In the genomic region with DNA sequence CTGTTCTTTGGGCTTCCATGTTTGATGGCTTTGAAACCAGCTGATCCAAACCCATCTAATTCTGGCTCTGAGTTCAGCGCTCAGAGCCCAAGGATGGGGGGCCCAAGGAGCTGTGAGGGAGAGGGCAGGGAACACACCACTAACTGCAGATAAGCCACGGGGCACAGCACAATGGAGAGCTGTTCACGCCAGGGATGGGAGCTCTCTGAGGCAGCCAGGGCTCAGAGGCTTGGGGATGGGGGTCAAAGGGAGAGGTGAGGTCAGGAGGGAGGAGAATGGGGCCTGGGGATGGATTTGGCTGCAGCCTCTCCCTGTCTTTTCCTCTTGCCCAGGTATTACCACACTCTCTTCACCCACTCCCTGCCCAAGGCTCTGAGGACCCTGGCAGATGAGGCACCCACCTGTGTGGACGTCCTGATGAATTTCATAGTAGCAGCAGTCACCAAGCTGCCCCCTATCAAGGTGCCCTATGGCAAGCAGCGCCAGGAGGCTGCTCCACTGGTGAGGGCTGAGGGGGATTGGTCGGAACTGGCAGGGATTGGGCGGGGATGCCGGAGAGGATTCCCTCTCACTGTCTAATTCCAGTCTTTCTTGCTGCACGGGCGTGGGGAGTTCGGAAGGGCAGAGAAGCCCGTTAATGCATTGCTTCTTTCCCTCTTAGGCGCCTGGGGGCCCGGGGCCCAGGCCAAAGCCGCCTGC, we compare ENCODE assay signal across 8 cellular contexts. TPM values are rescaled to one million over a fixed set of nuclear protein-coding genes. Genes with fewer than 3 reads are reported as not detected.
DNase-seq lines count a peak whose midpoint lies in the region; ATAC-seq, FAIRE-seq and TF ChIP-seq lines count a peak whose summit lies in the region.

No MANE protein-coding gene starts in this region.

- H2AFZ ChIP-seq in keratinocyte (ENCODE audit: control insufficient read depth, low read length): peak overlapping the region; percentile 88

- no peaks in the 10 kb centered on the region for H3K9me3 Mint-ChIP-seq in activated CD4-positive, alpha-beta T cell treated with anti-CD3 and anti-CD28 coated beads, Interleukin-2, amount 10 ng/mL, durations not matched to agents 24 days and 14 days
- no peaks in the 10 kb centered on the region for H3K9me3 Mint-ChIP-seq in activated T-helper 17 cell treated with anti-CD3 and anti-CD28 coated beads, Interleukin-2, amount 50 U/mL, for 72 hours

- peaks cover 10% of the 10 kb centered on the region for H3K4me1 ChIP-seq in keratinocyte (ENCODE audit: control insufficient read depth, extremely low read depth, insufficient read depth, low read length)
- peaks cover 26 to 38% of the 10 kb centered on the region in 2 donors for H3K4me1 ChIP-seq in thyroid gland

- H3K36me3 ChIP-seq in keratinocyte (ENCODE audit: control insufficient read depth in 2 of 2, extremely low read depth in 1 of 2, insufficient read depth in 2 of 2, low read length in 2 of 2) (no peaks in the 10 kb centered on the region), thyroid gland (no peaks in the 10 kb centered on the region)

- H3K4me3 Mint-ChIP-seq in activated CD4-positive, alpha-beta T cell treated with anti-CD3 and anti-CD28 coated beads, Interleukin-2, amount 10 ng/mL, durations not matched to agents 24 days and 14 days: peak overlapping the region; percentile 91
- peak overlapping the region; percentile 96 for H3K4me3 Mint-ChIP-seq in activated T-helper 17 cell treated with anti-CD3 and anti-CD28 coated beads, Interleukin-2, amount 50 U/mL, for 72 hours

- no peaks in the 10 kb centered on the region for H3K79me2 ChIP-seq in keratinocyte (ENCODE audit: control insufficient read depth, insufficient read depth, low read length)

- TF ChIP-seq POLR2A in thyroid gland (IDR thresholded peaks at IDR 0.05): no peak

- H3K27me3 Mint-ChIP-seq in activated CD4-positive, alpha-beta T cell treated with anti-CD3 and anti-CD28 coated beads, Interleukin-2, amount 10 ng/mL, durations not matched to agents 24 days and 14 days: peaks cover 13% of the 10 kb centered on the region
- peaks cover 6% of the 10 kb centered on the region for H3K27me3 Mint-ChIP-seq in activated T-helper 17 cell treated with anti-CD3 and anti-CD28 coated beads, Interleukin-2, amount 50 U/mL, for 72 hours

- no peak for FAIRE-seq in keratinocyte (lab: Jason Lieb, UNC)

- H3K27ac Mint-ChIP-seq in activated CD4-positive, alpha-beta T cell treated with anti-CD3 and anti-CD28 coated beads, Interleukin-2, amount 10 ng/mL, durations not matched to agents 24 days and 14 days: no peak overlapping the region
- H3K27ac Mint-ChIP-seq in activated T-helper 17 cell treated with anti-CD3 and anti-CD28 coated beads, Interleukin-2, amount 50 U/mL, for 72 hours: no peak overlapping the region

- TF ChIP-seq CTCF in keratinocyte (optimal IDR thresholded peaks at IDR 0.05 in 1 of 3, IDR thresholded peaks at IDR 0.05 in 1 of 3, conservative IDR thresholded peaks at IDR 0.05 in 1 of 3; ENCODE audit: extremely low read depth in 1 of 3, insufficient read depth in 2 of 3, low read length in 3 of 3): no peak
- no peak for TF ChIP-seq CTCF in thyroid gland (IDR thresholded peaks at IDR 0.05)
- TF ChIP-seq CTCF in GM13976 (IDR thresholded peaks at IDR 0.05; ENCODE audit: borderline replicate concordance, control extremely low read depth, extremely low read depth, insufficient read depth, missing control alignments): no peak

- DNase-seq in activated CD4-positive, alpha-beta T cell treated with anti-CD3 and anti-CD28 coated beads, Interleukin-2, amount 10 ng/mL, durations not matched to agents 24 days and 14 days: no peak
- no peak for DNase-seq in activated CD4-positive, alpha-beta T cell treated with anti-CD3 and anti-CD28 coated beads for 48 hours
- DNase-seq in keratinocyte (ENCODE audit: low read depth, low spot score) (no peak), thyroid gland (no peak), GM13976 (ENCODE audit: low spot score) (no peak), SIG-M5 treated with dmso at 0.1 percent for 504 hours (lab: John Stamatoyannopoulos, UW; ENCODE audit: unreplicated experiment) (no peak)

- no peak for ATAC-seq in activated T-helper 17 cell treated with anti-CD3 and anti-CD28 coated beads, Interleukin-2, amount 50 U/mL, for 72 hours (replicated peaks)
- ATAC-seq in HG02571 (IDR thresholded peaks at IDR 0.05; ENCODE audit: unreplicated experiment): no peak

- dilution Hi-C loops in keratinocyte (cut with MboI; ENCODE audit: extremely low pct_ligation_motif_present, low sequenced_read_pairs): no loop called here

- peak overlapping the region; percentile 58 to 92 (median 89) for H3K4me3 ChIP-seq in keratinocyte (ENCODE audit: control insufficient read depth in 2 of 3, extremely low read depth in 1 of 3, insufficient read depth in 2 of 3, low read depth in 1 of 3, low read length in 3 of 3)
- peak overlapping the region in 2 of 3 donors; percentile 68 to 94 for H3K4me3 ChIP-seq in thyroid gland (replicated peaks in 1 of 3)

- peaks cover 13% of the 10 kb centered on the region for H3K4me1 Mint-ChIP-seq in activated CD4-positive, alpha-beta T cell treated with anti-CD3 and anti-CD28 coated beads, Interleukin-2, amount 10 ng/mL, durations not matched to agents 24 days and 14 days
- H3K4me1 Mint-ChIP-seq in activated T-helper 17 cell treated with anti-CD3 and anti-CD28 coated beads, Interleukin-2, amount 50 U/mL, for 72 hours: peaks cover 7% of the 10 kb centered on the region

- H3K27me3 ChIP-seq in keratinocyte (ENCODE audit: control insufficient read depth, extremely low read depth, insufficient read depth, low read length) (no peaks in the 10 kb centered on the region), thyroid gland (no peaks in the 10 kb centered on the region)

- H3K9me3 ChIP-seq in keratinocyte (ENCODE audit: control insufficient read depth, low read depth, low read length) (no peaks in the 10 kb centered on the region), thyroid gland (no peaks in the 10 kb centered on the region)

- intact Hi-C loops in activated CD4-positive, alpha-beta T cell treated with anti-CD3 and anti-CD28 coated beads, Interleukin-2, amount 10 ng/mL, durations not matched to agents 24 days and 14 days (cut with micrococcal nuclease): loop anchor here (2.0 to 5.0 kb wide), 3 partner anchors 36 to 198 kb away; a partner anchor contains a TSS
- intact Hi-C loops in thyroid gland (cut with DNase I): loop anchor here (10.0 kb wide), 2 partner anchors 70 to 110 kb away; no protein-coding TSS in a partner anchor

- in situ Hi-C loops in GM13976 (cut with MboI; ENCODE audit: low sequenced_read_pairs, unreplicated experiment): no loop called here

- no peaks in the 10 kb centered on the region for H4K20me1 ChIP-seq in keratinocyte (ENCODE audit: control insufficient read depth, extremely low read depth, insufficient read depth, low read length)

- H3K9ac ChIP-seq in keratinocyte (ENCODE audit: control insufficient read depth, extremely low read depth, insufficient read depth, low read length): peak overlapping the region; percentile 79

- no peaks in the 10 kb centered on the region for H3K36me3 Mint-ChIP-seq in activated CD4-positive, alpha-beta T cell treated with anti-CD3 and anti-CD28 coated beads, Interleukin-2, amount 10 ng/mL, durations not matched to agents 24 days and 14 days (ENCODE audit: low read depth)
- no peaks in the 10 kb centered on the region for H3K36me3 Mint-ChIP-seq in activated T-helper 17 cell treated with anti-CD3 and anti-CD28 coated beads, Interleukin-2, amount 50 U/mL, for 72 hours (ENCODE audit: low read depth)

- H3K27ac ChIP-seq in keratinocyte (ENCODE audit: control insufficient read depth, insufficient read depth, low read length) (no peak overlapping the region), thyroid gland (peak overlapping the region in 1 of 3 donors; percentile 95)

- peak overlapping the region; percentile 96 for H3K4me2 ChIP-seq in keratinocyte (ENCODE audit: control insufficient read depth, extremely low read depth, insufficient read depth, low read depth, low read length)

- 23 to 27% methylated on average over 11 to 13 of the region's 15 CpGs for WGBS in thyroid gland, 2 donors

- no peaks in the 10 kb centered on the region for H3K9me1 ChIP-seq in keratinocyte (ENCODE audit: control insufficient read depth, extremely low read depth, insufficient read depth, low read length)

RNA-seq across cellular contexts. Expression of a gene that starts 11.3 kb away (rescaled TPM):
- not detected in 2 replicates for total RNA-seq in activated CD4-positive, alpha-beta T cell treated with anti-CD3 and anti-CD28 coated beads, Interleukin-2, amount 10 ng/mL, durations not matched to agents 24 days and 14 days
- total RNA-seq in activated T-helper 17 cell treated with anti-CD3 and anti-CD28 coated beads, Interleukin-2, amount 50 U/mL, for 72 hours: not detected
- polyA plus RNA-seq in keratinocyte: not detected in 3 replicates
- 0.09 TPM for polyA plus RNA-seq in keratinocyte (2011; ENCODE audit: low read depth)
- polyA plus RNA-seq in keratinocyte (2011; cell fraction: cytosol; rRNA removed): not detected in 2 replicates
- not detected in 2 replicates for polyA plus RNA-seq in keratinocyte (2011; cell fraction: nucleus; rRNA removed)
- 0.39 TPM in 1 of 2 replicates, not detected in the other for polyA plus RNA-seq in keratinocyte (2012; ENCODE audit: low replicate concordance)
- polyA minus RNA-seq in keratinocyte: not detected in 3 replicates
- polyA minus RNA-seq in keratinocyte (2011; cell fraction: cytosol; rRNA and poly(A)+ RNA removed): not detected
- not detected in 2 replicates for polyA minus RNA-seq in keratinocyte (2011; cell fraction: nucleus; rRNA and poly(A)+ RNA removed)
- total RNA-seq in thyroid gland: 10 to 100 TPM; 12.5 to 55.9 (median 43.4) TPM

RNA-seq across cellular contexts. Expression of a gene that starts 13.1 kb away (rescaled TPM):
- not detected in 2 replicates for total RNA-seq in activated CD4-positive, alpha-beta T cell treated with anti-CD3 and anti-CD28 coated beads, Interleukin-2, amount 10 ng/mL, durations not matched to agents 24 days and 14 days
- total RNA-seq in activated T-helper 17 cell treated with anti-CD3 and anti-CD28 coated beads, Interleukin-2, amount 50 U/mL, for 72 hours: not detected
- polyA plus RNA-seq in keratinocyte: 0.11 to 0.13 TPM in 2 of 3 replicates, not detected in the other
- polyA plus RNA-seq in keratinocyte (2011; ENCODE audit: low read depth): not detected
- 0.02 and 0.03 TPM in 2 replicates for polyA plus RNA-seq in keratinocyte (2011; cell fraction: cytosol; rRNA removed)
- polyA plus RNA-seq in keratinocyte (2011; cell fraction: nucleus; rRNA removed): 0.03 and 0.09 TPM in 2 replicates
- polyA plus RNA-seq in keratinocyte (2012; ENCODE audit: low replicate concordance): 0.14 TPM in 1 of 2 replicates, not detected in the other
- polyA minus RNA-seq in keratinocyte: 0.10 to 0.52 TPM (median 0.42 TPM) in 3 replicates
- not detected for polyA minus RNA-seq in keratinocyte (2011; cell fraction: cytosol; rRNA and poly(A)+ RNA removed)
- 0.21 TPM in 1 of 2 replicates, not detected in the other for polyA minus RNA-seq in keratinocyte (2011; cell fraction: nucleus; rRNA and poly(A)+ RNA removed)
- 1 to 10 TPM in 1 of 4 donors, under 1 TPM in 1, not detected in 2; 0.13 to 1.2 TPM for total RNA-seq in thyroid gland

RNA-seq across cellular contexts. Expression of a gene that starts 32.8 kb away (rescaled TPM):
- total RNA-seq in activated CD4-positive, alpha-beta T cell treated with anti-CD3 and anti-CD28 coated beads, Interleukin-2, amount 10 ng/mL, durations not matched to agents 24 days and 14 days: not detected in 2 replicates
- not detected for total RNA-seq in activated T-helper 17 cell treated with anti-CD3 and anti-CD28 coated beads, Interleukin-2, amount 50 U/mL, for 72 hours
- polyA plus RNA-seq in keratinocyte: not detected in 3 replicates
- polyA plus RNA-seq in keratinocyte (2011; ENCODE audit: low read depth): 0.30 TPM
- polyA plus RNA-seq in keratinocyte (2011; cell fraction: cytosol; rRNA removed): 0.05 TPM in 1 of 2 replicates, not detected in the other
- polyA plus RNA-seq in keratinocyte (2011; cell fraction: nucleus; rRNA removed): 0.09 TPM in 1 of 2 replicates, not detected in the other
- polyA plus RNA-seq in keratinocyte (2012; ENCODE audit: low replicate concordance): 0.20 TPM in 1 of 2 replicates, not detected in the other
- not detected in 3 replicates for polyA minus RNA-seq in keratinocyte
- polyA minus RNA-seq in keratinocyte (2011; cell fraction: cytosol; rRNA and poly(A)+ RNA removed): not detected
- polyA minus RNA-seq in keratinocyte (2011; cell fraction: nucleus; rRNA and poly(A)+ RNA removed): not detected in 2 replicates
- 1 to 10 TPM in 1 of 4 donors, under 1 TPM in 1, not detected in 2; 0.39 to 1.5 TPM for total RNA-seq in thyroid gland

RNA-seq across cellular contexts. Expression of a gene that starts 36.8 kb away (rescaled TPM):
- total RNA-seq in activated CD4-positive, alpha-beta T cell treated with anti-CD3 and anti-CD28 coated beads, Interleukin-2, amount 10 ng/mL, durations not matched to agents 24 days and 14 days: 6.8 and 7.6 TPM in 2 replicates
- 1 to 10 TPM; 8.1 to 8.3 TPM for total RNA-seq in activated T-helper 17 cell treated with anti-CD3 and anti-CD28 coated beads, Interleukin-2, amount 50 U/mL, for 72 hours
- 15.5 to 17.8 TPM (median 15.9 TPM) in 3 replicates for polyA plus RNA-seq in keratinocyte
- polyA plus RNA-seq in keratinocyte (2011; ENCODE audit: low read depth): 9.2 TPM
- polyA plus RNA-seq in keratinocyte (2011; cell fraction: cytosol; rRNA removed): 14.7 and 15.6 TPM in 2 replicates
- 16.8 and 19.1 TPM in 2 replicates for polyA plus RNA-seq in keratinocyte (2011; cell fraction: nucleus; rRNA removed)
- polyA plus RNA-seq in keratinocyte (2012; ENCODE audit: low replicate concordance): 9.9 and 11.4 TPM in 2 replicates
- polyA minus RNA-seq in keratinocyte: 11.8 to 18.7 TPM (median 16.7 TPM) in 3 replicates
- polyA minus RNA-seq in keratinocyte (2011; cell fraction: cytosol; rRNA and poly(A)+ RNA removed): 10.7 TPM
- polyA minus RNA-seq in keratinocyte (2011; cell fraction: nucleus; rRNA and poly(A)+ RNA removed): 11.8 and 17.6 TPM in 2 replicates
- 10 to 100 TPM; 22.5 to 35.4 (median 30.7) TPM for total RNA-seq in thyroid gland

Comparison
In these comparisons a context has a peak if more than half of its experiments do, and no peak if none do; other contexts are left out.
1. RNA of a gene that starts 11.3 kb away (total RNA-seq): 12.5 to 55.9 TPM in thyroid gland; not detected in activated CD4-positive, alpha-beta T cell treated with anti-CD3 and anti-CD28 coated beads, Interleukin-2, amount 10 ng/mL, durations not matched to agents 24 days and 14 days and not detected in activated T-helper 17 cell treated with anti-CD3 and anti-CD28 coated beads, Interleukin-2, amount 50 U/mL, for 72 hours; every median in the first group is over 10 times any median in the second.